ENCODE assay signal across 1 cellular context in genomic region chr20:62262064-62262463, GRCh38.
TF ChIP-seq lines count a peak whose summit lies in the region.

No MANE protein-coding gene starts in this region.

TF ChIP-seq in WTC11, 78 proteins besides CTCF, POLR2A, EP300 and RAD21 (continued from another document):
- no peak for TF ChIP-seq ZNF121 (CRISPR knock-in tag; IDR thresholded peaks at IDR 0.05)
- TF ChIP-seq TEAD1 (CRISPR knock-in tag; IDR thresholded peaks at IDR 0.05) = no peak
- no peak for TF ChIP-seq OVOL2 (CRISPR knock-in tag; IDR thresholded peaks at IDR 0.05; ENCODE audit: borderline replicate concordance)
- TF ChIP-seq GTF2I (CRISPR knock-in tag; conservative IDR thresholded peaks at IDR 0.05) = no peak
- no peak for TF ChIP-seq ELF4 (CRISPR knock-in tag; IDR thresholded peaks at IDR 0.05; ENCODE audit: low read depth)
- TF ChIP-seq FOXJ3 (CRISPR knock-in tag; IDR thresholded peaks at IDR 0.05; ENCODE audit: borderline replicate concordance) = no peak
- TF ChIP-seq ATF1 (CRISPR knock-in tag; IDR thresholded peaks at IDR 0.05) = no peak
- no peak for TF ChIP-seq JAZF1 (CRISPR knock-in tag; IDR thresholded peaks at IDR 0.05)
- TF ChIP-seq USF2 (CRISPR knock-in tag; IDR thresholded peaks at IDR 0.05) = no peak
- TF ChIP-seq, protein P1, sequence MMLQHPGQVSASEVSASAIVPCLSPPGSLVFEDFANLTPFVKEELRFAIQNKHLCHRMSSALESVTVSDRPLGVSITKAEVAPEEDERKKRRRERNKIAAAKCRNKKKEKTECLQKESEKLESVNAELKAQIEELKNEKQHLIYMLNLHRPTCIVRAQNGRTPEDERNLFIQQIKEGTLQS (CRISPR knock-in tag; conservative IDR thresholded peaks at IDR 0.05) = no peak
- TF ChIP-seq, protein P2, sequence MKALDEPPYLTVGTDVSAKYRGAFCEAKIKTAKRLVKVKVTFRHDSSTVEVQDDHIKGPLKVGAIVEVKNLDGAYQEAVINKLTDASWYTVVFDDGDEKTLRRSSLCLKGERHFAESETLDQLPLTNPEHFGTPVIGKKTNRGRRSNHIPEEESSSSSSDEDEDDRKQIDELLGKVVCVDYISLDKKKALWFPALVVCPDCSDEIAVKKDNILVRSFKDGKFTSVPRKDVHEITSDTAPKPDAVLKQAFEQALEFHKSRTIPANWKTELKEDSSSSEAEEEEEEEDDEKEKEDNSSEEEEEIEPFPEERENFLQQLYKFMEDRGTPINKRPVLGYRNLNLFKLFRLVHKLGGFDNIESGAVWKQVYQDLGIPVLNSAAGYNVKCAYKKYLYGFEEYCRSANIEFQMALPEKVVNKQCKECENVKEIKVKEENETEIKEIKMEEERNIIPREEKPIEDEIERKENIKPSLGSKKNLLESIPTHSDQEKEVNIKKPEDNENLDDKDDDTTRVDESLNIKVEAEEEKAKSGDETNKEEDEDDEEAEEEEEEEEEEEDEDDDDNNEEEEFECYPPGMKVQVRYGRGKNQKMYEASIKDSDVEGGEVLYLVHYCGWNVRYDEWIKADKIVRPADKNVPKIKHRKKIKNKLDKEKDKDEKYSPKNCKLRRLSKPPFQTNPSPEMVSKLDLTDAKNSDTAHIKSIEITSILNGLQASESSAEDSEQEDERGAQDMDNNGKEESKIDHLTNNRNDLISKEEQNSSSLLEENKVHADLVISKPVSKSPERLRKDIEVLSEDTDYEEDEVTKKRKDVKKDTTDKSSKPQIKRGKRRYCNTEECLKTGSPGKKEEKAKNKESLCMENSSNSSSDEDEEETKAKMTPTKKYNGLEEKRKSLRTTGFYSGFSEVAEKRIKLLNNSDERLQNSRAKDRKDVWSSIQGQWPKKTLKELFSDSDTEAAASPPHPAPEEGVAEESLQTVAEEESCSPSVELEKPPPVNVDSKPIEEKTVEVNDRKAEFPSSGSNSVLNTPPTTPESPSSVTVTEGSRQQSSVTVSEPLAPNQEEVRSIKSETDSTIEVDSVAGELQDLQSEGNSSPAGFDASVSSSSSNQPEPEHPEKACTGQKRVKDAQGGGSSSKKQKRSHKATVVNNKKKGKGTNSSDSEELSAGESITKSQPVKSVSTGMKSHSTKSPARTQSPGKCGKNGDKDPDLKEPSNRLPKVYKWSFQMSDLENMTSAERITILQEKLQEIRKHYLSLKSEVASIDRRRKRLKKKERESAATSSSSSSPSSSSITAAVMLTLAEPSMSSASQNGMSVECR (CRISPR knock-in tag; IDR thresholded peaks at IDR 0.05; ENCODE audit: borderline replicate concordance) = no peak
- no peak for TF ChIP-seq FOXP4 (CRISPR knock-in tag; IDR thresholded peaks at IDR 0.05)
- TF ChIP-seq, protein P3, sequence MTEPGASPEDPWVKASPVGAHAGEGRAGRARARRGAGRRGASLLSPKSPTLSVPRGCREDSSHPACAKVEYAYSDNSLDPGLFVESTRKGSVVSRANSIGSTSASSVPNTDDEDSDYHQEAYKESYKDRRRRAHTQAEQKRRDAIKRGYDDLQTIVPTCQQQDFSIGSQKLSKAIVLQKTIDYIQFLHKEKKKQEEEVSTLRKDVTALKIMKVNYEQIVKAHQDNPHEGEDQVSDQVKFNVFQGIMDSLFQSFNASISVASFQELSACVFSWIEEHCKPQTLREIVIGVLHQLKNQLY (CRISPR knock-in tag; IDR thresholded peaks at IDR 0.05) = no peak
